Comparison of ENCODE assay signal across 16 cellular contexts in genomic region chr1:210711825-210712224, GRCh38.
DNase-seq lines count a peak whose midpoint lies in the region; ATAC-seq and TF ChIP-seq lines count a peak whose summit lies in the region.
"Had no signal": no experiment of that assay in that cellular context is flagged by ENCODE, and none has a peak within 500 bp of the region (broad histone marks: within the 10 kb centered on the region; RNA-seq: fewer than 3 reads in every experiment).

No MANE protein-coding gene starts in this region.

- H3K27ac ChIP-seq in heart left ventricle (no peak overlapping the region), thyroid gland (no peak overlapping the region)
- H3K27ac ChIP-seq: SJCRH30 had no signal

- TF ChIP-seq POLR2A in heart left ventricle (IDR thresholded peaks at IDR 0.05) (no peak), thyroid gland (IDR thresholded peaks at IDR 0.05) (no peak)

- peak in 5 of 12 donors; percentile 14 to 44 (median 23) for TF ChIP-seq CTCF in heart left ventricle (IDR thresholded peaks at IDR 0.05)
- no peak for TF ChIP-seq CTCF in thyroid gland (IDR thresholded peaks at IDR 0.05)

- H3K4me3 ChIP-seq in heart left ventricle (no peak overlapping the region), thyroid gland (replicated peaks in 1 of 3) (no peak overlapping the region)
- H3K4me3 ChIP-seq: mucosa of descending colon, SJCRH30 had no signal

- CTCF ChIA-PET in activated CD8-positive, alpha-beta T cell treated with anti-CD3 and anti-CD28 coated beads, Interleukin-2, amount 10 ng/mL, durations not matched to agents 7 days and 5 days (lab: Charles Lee) = no interaction called here

- no peak overlapping the region for H3K27ac Mint-ChIP-seq in stimulated activated effector memory CD8-positive, alpha-beta T cell treated with anti-CD3 and anti-CD28 coated beads, Interleukin-12 subunit alpha, Interleukin-12 subunit beta, amount 100 ng/mL, for 72 hours
- H3K27ac Mint-ChIP-seq in activated CD8-positive, alpha-beta T cell treated with anti-CD3 and anti-CD28 coated beads, Interleukin-2, amount 10 ng/mL, durations not matched to agents 7 days and 5 days = no peak overlapping the region
- H3K27ac Mint-ChIP-seq: activated T-helper 17 cell treated with anti-CD3 and anti-CD28 coated beads, Interleukin-2, amount 50 U/mL, for 72 hours had no signal

- 50 to 69% (median 57%) methylated on average over 5 of the region's 5 CpGs for WGBS in heart left ventricle, 4 donors
- WGBS in thyroid gland, 2 donors = 70 to 71% methylated on average over 5 of the region's 5 CpGs

- no peaks in the 10 kb centered on the region for H3K9me3 Mint-ChIP-seq in stimulated activated effector memory CD8-positive, alpha-beta T cell treated with anti-CD3 and anti-CD28 coated beads, Interleukin-12 subunit alpha, Interleukin-12 subunit beta, amount 100 ng/mL, for 72 hours
- H3K9me3 Mint-ChIP-seq in activated CD8-positive, alpha-beta T cell treated with anti-CD3 and anti-CD28 coated beads, Interleukin-2, amount 10 ng/mL, durations not matched to agents 7 days and 5 days (ENCODE audit: insufficient read depth) = no peaks in the 10 kb centered on the region
- H3K9me3 Mint-ChIP-seq: activated T-helper 17 cell treated with anti-CD3 and anti-CD28 coated beads, Interleukin-2, amount 50 U/mL, for 72 hours; stimulated activated naive CD8-positive, alpha-beta T cell treated with anti-CD3 and anti-CD28 coated beads, Interleukin-15, amount 100 ng/mL, for 72 hours had no signal

- no peaks in the 10 kb centered on the region for H3K9me3 ChIP-seq in heart left ventricle
- H3K9me3 ChIP-seq in thyroid gland = no peaks in the 10 kb centered on the region
- H3K9me3 ChIP-seq: mucosa of descending colon, SJCRH30 had no signal

- POLR2A ChIA-PET in activated CD8-positive, alpha-beta T cell treated with anti-CD3 and anti-CD28 coated beads, Interleukin-2, amount 10 ng/mL, durations not matched to agents 7 days and 5 days (lab: Charles Lee) = no interaction called here

- H3K36me3 ChIP-seq in heart left ventricle = no peaks in the 10 kb centered on the region
- H3K36me3 ChIP-seq in thyroid gland = no peaks in the 10 kb centered on the region
- H3K36me3 ChIP-seq: SJCRH30 had no signal

- peak in 2 of 5 donors; percentile 34 to 48 for DNase-seq in heart left ventricle
- no peak for DNase-seq in Right ventricle myocardium inferior (ENCODE audit: missing footprints)
- peak; percentile 30 for DNase-seq in NCI-H69 (lab: John Stamatoyannopoulos, UW)
- peak; percentile 37 for DNase-seq in left ventricle myocardium superior
- peak; percentile 16 to 21 for DNase-seq in thyroid gland
- no peak for DNase-seq in NCI-H2081 (lab: John Stamatoyannopoulos, UW)
- DNase-seq in stimulated activated effector memory CD8-positive, alpha-beta T cell treated with anti-CD3 and anti-CD28 coated beads, Interleukin-12 subunit alpha, Interleukin-12 subunit beta, amount 100 ng/mL, for 72 hours (ENCODE audit: low spot score in 2 of 2) = no peak
- DNase-seq in activated CD8-positive, alpha-beta T cell treated with anti-CD3 and anti-CD28 coated beads, Interleukin-2, amount 10 ng/mL, durations not matched to agents 7 days and 5 days = no peak
- DNase-seq: activated CD4-positive, CD25-positive, alpha-beta regulatory T cell; foreskin fibroblast; mucosa of descending colon; NCI-H524; stimulated activated CD4-positive, alpha-beta T cell treated with anti-CD3 and anti-CD28 coated beads, Interleukin-2, amount 100 ng/mL, for 24 hours; stimulated activated naive CD8-positive, alpha-beta T cell treated with anti-CD3 and anti-CD28 coated beads, Interleukin-15, amount 100 ng/mL, for 72 hours had no signal

- no peak overlapping the region for H3K4me3 Mint-ChIP-seq in stimulated activated effector memory CD8-positive, alpha-beta T cell treated with anti-CD3 and anti-CD28 coated beads, Interleukin-12 subunit alpha, Interleukin-12 subunit beta, amount 100 ng/mL, for 72 hours
- no peak overlapping the region for H3K4me3 Mint-ChIP-seq in activated CD8-positive, alpha-beta T cell treated with anti-CD3 and anti-CD28 coated beads, Interleukin-2, amount 10 ng/mL, durations not matched to agents 7 days and 5 days
- H3K4me3 Mint-ChIP-seq: activated T-helper 17 cell treated with anti-CD3 and anti-CD28 coated beads, Interleukin-2, amount 50 U/mL, for 72 hours; stimulated activated naive CD8-positive, alpha-beta T cell treated with anti-CD3 and anti-CD28 coated beads, Interleukin-15, amount 100 ng/mL, for 72 hours had no signal

- H3K27me3 ChIP-seq in heart left ventricle (no peaks in the 10 kb centered on the region), thyroid gland (no peaks in the 10 kb centered on the region)
- H3K27me3 ChIP-seq: SJCRH30 had no signal

- H3K4me1 Mint-ChIP-seq in stimulated activated effector memory CD8-positive, alpha-beta T cell treated with anti-CD3 and anti-CD28 coated beads, Interleukin-12 subunit alpha, Interleukin-12 subunit beta, amount 100 ng/mL, for 72 hours = no peaks in the 10 kb centered on the region
- H3K4me1 Mint-ChIP-seq in activated CD8-positive, alpha-beta T cell treated with anti-CD3 and anti-CD28 coated beads, Interleukin-2, amount 10 ng/mL, durations not matched to agents 7 days and 5 days (ENCODE audit: low read depth) = peaks cover 4% of the 10 kb centered on the region
- H3K4me1 Mint-ChIP-seq: activated T-helper 17 cell treated with anti-CD3 and anti-CD28 coated beads, Interleukin-2, amount 50 U/mL, for 72 hours; stimulated activated naive CD8-positive, alpha-beta T cell treated with anti-CD3 and anti-CD28 coated beads, Interleukin-15, amount 100 ng/mL, for 72 hours had no signal

- H3K27me3 Mint-ChIP-seq in activated CD8-positive, alpha-beta T cell treated with anti-CD3 and anti-CD28 coated beads, Interleukin-2, amount 10 ng/mL, durations not matched to agents 7 days and 5 days (ENCODE audit: low read depth) = no peaks in the 10 kb centered on the region
- H3K27me3 Mint-ChIP-seq: activated T-helper 17 cell treated with anti-CD3 and anti-CD28 coated beads, Interleukin-2, amount 50 U/mL, for 72 hours; stimulated activated naive CD8-positive, alpha-beta T cell treated with anti-CD3 and anti-CD28 coated beads, Interleukin-15, amount 100 ng/mL, for 72 hours had no signal

- peaks cover 0 to 2% (median 0%) of the 10 kb centered on the region in 12 donors for H3K4me1 ChIP-seq in heart left ventricle
- no peaks in the 10 kb centered on the region for H3K4me1 ChIP-seq in thyroid gland
- H3K4me1 ChIP-seq: SJCRH30 had no signal

- intact Hi-C loops in heart left ventricle (cut with DNase I) (loop anchor here in 2 of 10 donors (2.0 to 10.0 kb wide), 3 partner anchors 240 to 423 kb away; partner anchors contain the start of gene KCNH1 (in 2 of the 2)), Right ventricle myocardium inferior (cut with DNase I) (no loop called here), left ventricle myocardium superior (cut with micrococcal nuclease) (loop anchor here (1.0 kb wide), 1 partner anchor 27 kb away; no protein-coding TSS in a partner anchor), thyroid gland (cut with DNase I) (no loop called here)

- H3K36me3 Mint-ChIP-seq in stimulated activated effector memory CD8-positive, alpha-beta T cell treated with anti-CD3 and anti-CD28 coated beads, Interleukin-12 subunit alpha, Interleukin-12 subunit beta, amount 100 ng/mL, for 72 hours = no peaks in the 10 kb centered on the region
- H3K36me3 Mint-ChIP-seq in activated CD8-positive, alpha-beta T cell treated with anti-CD3 and anti-CD28 coated beads, Interleukin-2, amount 10 ng/mL, durations not matched to agents 7 days and 5 days (ENCODE audit: low read depth) = no peaks in the 10 kb centered on the region

- ATAC-seq in heart left ventricle = peak in 3 of 4 donors; percentile 39 to 80 (median 54)
- no peak for ATAC-seq in Right ventricle myocardium inferior
- peak; percentile 61 for ATAC-seq in left ventricle myocardium superior
- ATAC-seq in stimulated activated effector memory CD8-positive, alpha-beta T cell treated with anti-CD3 and anti-CD28 coated beads, Interleukin-12 subunit alpha, Interleukin-12 subunit beta, amount 100 ng/mL, for 72 hours = no peak
- ATAC-seq in activated CD8-positive, alpha-beta T cell treated with anti-CD3 and anti-CD28 coated beads, Interleukin-2, amount 10 ng/mL, durations not matched to agents 7 days and 5 days = no peak
- ATAC-seq: activated T-helper 17 cell treated with anti-CD3 and anti-CD28 coated beads, Interleukin-2, amount 50 U/mL, for 72 hours; mucosa of descending colon; stimulated activated naive CD8-positive, alpha-beta T cell treated with anti-CD3 and anti-CD28 coated beads, Interleukin-15, amount 100 ng/mL, for 72 hours had no signal

Comparison
In these comparisons a context has a peak if more than half of its experiments do, and no peak if none do; other contexts are left out.
1. ATAC-seq: peak in heart left ventricle (3 of 4) and left ventricle myocardium superior (single experiment); none in Right ventricle myocardium inferior (single experiment), stimulated activated effector memory CD8-positive, alpha-beta T cell treated with anti-CD3 and anti-CD28 coated beads, Interleukin-12 subunit alpha, Interleukin-12 subunit beta, amount 100 ng/mL, for 72 hours (single experiment) and activated CD8-positive, alpha-beta T cell treated with anti-CD3 and anti-CD28 coated beads, Interleukin-2, amount 10 ng/mL, durations not matched to agents 7 days and 5 days (single experiment).
2. DNase-seq: peak in NCI-H69 (single experiment), left ventricle myocardium superior (single experiment) and thyroid gland (2 of 2); none in Right ventricle myocardium inferior (single experiment), NCI-H2081 (0 of 2), stimulated activated effector memory CD8-positive, alpha-beta T cell treated with anti-CD3 and anti-CD28 coated beads, Interleukin-12 subunit alpha, Interleukin-12 subunit beta, amount 100 ng/mL, for 72 hours (0 of 2) and activated CD8-positive, alpha-beta T cell treated with anti-CD3 and anti-CD28 coated beads, Interleukin-2, amount 10 ng/mL, durations not matched to agents 7 days and 5 days (single experiment).